ENCODE assay signal across 29 cellular contexts in genomic region chr13:111082240-111082639, GRCh38.
"Had no signal": no experiment of that assay in that cellular context is flagged by ENCODE, and none has a peak within 500 bp of the region (broad histone marks: within the 10 kb centered on the region; RNA-seq: fewer than 3 reads in every experiment).

No MANE protein-coding gene starts in this region.

- H3K36me3 Mint-ChIP-seq: natural killer cell treated with Interleukin-12 subunit alpha and Interleukin-12 subunit beta and Interleukin-15 and Interleukin-18, amount 100 ng/mL, for 72 hours; stimulated activated effector memory CD8-positive, alpha-beta T cell treated with anti-CD3 and anti-CD28 coated beads, Interleukin-12 subunit alpha, Interleukin-12 subunit beta, amount 100 ng/mL, for 72 hours; stimulated activated naive B cell treated with anti-CD40 and anti-IgM and Interleukin-4, amounts not matched to agents 10 μg/mL and 1 μg/mL and 100 μg/mL, for 72 hours had no signal

- H3K36me3 ChIP-seq: neutrophil, ovary, right lobe of liver, sigmoid colon, stomach, thoracic aorta, thyroid gland, tibial nerve, upper lobe of left lung, vagina had no signal

- ATAC-seq: psoas muscle; right lobe of liver; stimulated activated effector memory CD8-positive, alpha-beta T cell treated with anti-CD3 and anti-CD28 coated beads, Interleukin-12 subunit alpha, Interleukin-12 subunit beta, amount 100 ng/mL, for 72 hours; stimulated activated naive B cell treated with anti-CD40 and anti-IgM and Interleukin-4, amounts not matched to agents 10 μg/mL and 1 μg/mL and 100 μg/mL, for 72 hours had no signal

- H2AFZ ChIP-seq: parathyroid adenoma had no signal

- DNase-seq: nephron progenitor cell; nucleus accumbens; ovary; posterior cingulate gyrus; psoas muscle; right cardiac atrium; right lobe of liver; sigmoid colon; small intestine; stimulated activated CD4-positive, alpha-beta T cell treated with anti-CD3 and anti-CD28 coated beads, Interleukin-15, amount 100 ng/mL, for 24 hours; stimulated activated CD4-positive, alpha-beta T cell treated with anti-CD3 and anti-CD28 coated beads, Interleukin-2, amount 100 ng/mL, for 24 hours; stimulated activated CD4-positive, alpha-beta T cell treated with anti-CD3 and anti-CD28 coated beads, Interleukin-2, amount 100 ng/mL, for 48 hours; stimulated activated CD4-positive, alpha-beta T cell treated with anti-CD3 and anti-CD28 coated beads, Interleukin-4, amount 100 ng/mL, for 24 hours; stimulated activated naive B cell treated with anti-CD40 and anti-IgM and Interleukin-4, amounts not matched to agents 10 μg/mL and 1 μg/mL and 100 μg/mL, for 72 hours; stimulated activated naive CD4-positive, alpha-beta T cell treated with Interleukin-2 at 50 U/mL for 16 hours; stomach; thyroid gland; upper lobe of left lung had no signal

- H3K4me1 ChIP-seq: parathyroid adenoma, psoas muscle, right lobe of liver, stomach, thyroid gland, tibial nerve, upper lobe of left lung, vagina had no signal

- H3K27ac ChIP-seq: neutrophil, ovary, parathyroid adenoma, psoas muscle, right lobe of liver, stomach, thoracic aorta, thyroid gland, tibial nerve, upper lobe of left lung, vagina had no signal

- H3K79me2 ChIP-seq: parathyroid adenoma had no signal

- H3K4me3 Mint-ChIP-seq: natural killer cell treated with Interleukin-12 subunit alpha and Interleukin-12 subunit beta and Interleukin-15 and Interleukin-18, amount 100 ng/mL, for 72 hours; nephron progenitor cell; neural crest cell; stimulated activated effector memory CD8-positive, alpha-beta T cell treated with anti-CD3 and anti-CD28 coated beads, Interleukin-12 subunit alpha, Interleukin-12 subunit beta, amount 100 ng/mL, for 72 hours; stimulated activated naive B cell treated with anti-CD40 and anti-IgM and Interleukin-4, amounts not matched to agents 10 μg/mL and 1 μg/mL and 100 μg/mL, for 72 hours; stimulated activated naive CD8-positive, alpha-beta T cell treated with anti-CD3 and anti-CD28 coated beads, Interleukin-15, Interleukin-2, amounts not matched to agents 100 ng/mL and 50 ng/mL, for 24 hours had no signal

- H3K27me3 ChIP-seq: ovary, right lobe of liver, sigmoid colon, thyroid gland, tibial nerve, upper lobe of left lung, vagina had no signal

- H3K27ac Mint-ChIP-seq: natural killer cell treated with Interleukin-12 subunit alpha and Interleukin-12 subunit beta and Interleukin-15 and Interleukin-18, amount 100 ng/mL, for 72 hours; nephron progenitor cell; progenitor cell of endocrine pancreas; stimulated activated effector memory CD8-positive, alpha-beta T cell treated with anti-CD3 and anti-CD28 coated beads, Interleukin-12 subunit alpha, Interleukin-12 subunit beta, amount 100 ng/mL, for 72 hours; stimulated activated naive B cell treated with anti-CD40 and anti-IgM and Interleukin-4, amounts not matched to agents 10 μg/mL and 1 μg/mL and 100 μg/mL, for 72 hours; stimulated activated naive CD8-positive, alpha-beta T cell treated with anti-CD3 and anti-CD28 coated beads, Interleukin-15, Interleukin-2, amounts not matched to agents 100 ng/mL and 50 ng/mL, for 24 hours had no signal

- H3K4me3 ChIP-seq: ovary, psoas muscle, right lobe of liver, sigmoid colon, stomach, thoracic aorta, thyroid gland, tibial nerve, upper lobe of left lung, vagina had no signal

- H3K9ac ChIP-seq: parathyroid adenoma had no signal

- H3K4me1 Mint-ChIP-seq: nephron progenitor cell; neural crest cell; stimulated activated effector memory CD8-positive, alpha-beta T cell treated with anti-CD3 and anti-CD28 coated beads, Interleukin-12 subunit alpha, Interleukin-12 subunit beta, amount 100 ng/mL, for 72 hours; stimulated activated naive B cell treated with anti-CD40 and anti-IgM and Interleukin-4, amounts not matched to agents 10 μg/mL and 1 μg/mL and 100 μg/mL, for 72 hours had no signal

- H3K9me3 ChIP-seq: neutrophil, ovary, psoas muscle, right lobe of liver, sigmoid colon, stomach, thoracic aorta, thyroid gland, tibial nerve, upper lobe of left lung, vagina had no signal

- FAIRE-seq: small intestine, urothelium cell line had no signal

- H3K9me3 Mint-ChIP-seq: natural killer cell treated with Interleukin-12 subunit alpha and Interleukin-12 subunit beta and Interleukin-15 and Interleukin-18, amount 100 ng/mL, for 72 hours; neural crest cell; stimulated activated effector memory CD8-positive, alpha-beta T cell treated with anti-CD3 and anti-CD28 coated beads, Interleukin-12 subunit alpha, Interleukin-12 subunit beta, amount 100 ng/mL, for 72 hours; stimulated activated naive B cell treated with anti-CD40 and anti-IgM and Interleukin-4, amounts not matched to agents 10 μg/mL and 1 μg/mL and 100 μg/mL, for 72 hours; stimulated activated naive CD8-positive, alpha-beta T cell treated with anti-CD3 and anti-CD28 coated beads, Interleukin-15, Interleukin-2, amounts not matched to agents 100 ng/mL and 50 ng/mL, for 24 hours had no signal
